In genomic region chr4:121112530-121112929, GRCh38 we compare ENCODE assay signal across 1 cellular context.
TF ChIP-seq lines count a peak whose summit lies in the region.

No MANE protein-coding gene starts in this region.

TF ChIP-seq in IMR-90, 13 proteins besides CTCF, POLR2A, EP300 and RAD21:
- no peak for TF ChIP-seq NFE2L2 (IDR thresholded peaks at IDR 0.05; ENCODE audit: low read depth, low read length)
- TF ChIP-seq SMC3 (IDR thresholded peaks at IDR 0.05; ENCODE audit: low read depth, low read length), result peak; percentile 23; the same call in 1 of the 2 replicates
